In the genomic region with DNA sequence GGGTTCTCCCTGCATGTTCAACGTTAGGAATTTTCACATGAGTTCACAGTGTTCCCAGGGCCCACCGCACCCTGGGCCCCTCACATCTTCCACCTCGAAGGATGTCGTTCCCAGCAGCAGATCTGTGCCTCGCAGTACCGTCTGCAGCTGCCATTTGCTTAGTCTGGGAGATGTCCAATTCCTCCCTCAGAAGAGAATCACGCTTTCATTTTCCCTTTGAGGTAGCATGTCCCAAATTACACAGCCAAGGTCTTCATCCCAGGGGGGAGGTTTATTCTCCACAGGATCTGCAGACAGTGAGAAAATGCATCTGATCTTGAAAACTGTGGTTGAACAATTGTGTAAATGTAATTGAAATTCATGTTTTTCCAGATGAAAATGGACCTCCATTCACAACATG, we compare ENCODE assay signal across 13 cellular contexts.
DNase-seq lines count a peak whose midpoint lies in the region; ATAC-seq and TF ChIP-seq lines count a peak whose summit lies in the region.
"Had no signal": no experiment of that assay in that cellular context is flagged by ENCODE, and none has a peak within 500 bp of the region (broad histone marks: within the 10 kb centered on the region; RNA-seq: fewer than 3 reads in every experiment).

No MANE protein-coding gene starts in this region.

- peaks cover 37% of the 10 kb centered on the region for H3K27me3 Mint-ChIP-seq in T-helper 17 cell
- H3K27me3 Mint-ChIP-seq: CD4-positive, CD25-positive, alpha-beta regulatory T cell had no signal

- H3K36me3 Mint-ChIP-seq in T-helper 17 cell (ENCODE audit: low read depth) = peaks cover 2% of the 10 kb centered on the region

- H3K4me3 Mint-ChIP-seq in T-helper 17 cell = no peak overlapping the region

- no peak for TF ChIP-seq CTCF in fibroblast of villous mesenchyme (IDR thresholded peaks at IDR 0.05; ENCODE audit: insufficient read depth, low read depth, low read length)
- TF ChIP-seq CTCF in GM10266 (IDR thresholded peaks at IDR 0.05; ENCODE audit: control insufficient read depth, insufficient read depth, low read depth, missing control alignments) = no peak

- H3K27ac Mint-ChIP-seq in T-helper 17 cell = peak overlapping the region; percentile 73

- no peaks in the 10 kb centered on the region for H3K9me3 ChIP-seq in T-helper 17 cell (ENCODE audit: control insufficient read depth, low read length, poor library complexity, severe bottlenecking)

- DNase-seq in Daoy (ENCODE audit: low read depth) (peak; percentile 49), T-helper 17 cell (no peak), fibroblast of villous mesenchyme (ENCODE audit: low read depth) (peak; percentile 74), sciatic nerve (ENCODE audit: low spot score) (no peak), T-helper 1 cell (no peak), GM10266 (ENCODE audit: extremely low spot score) (no peak), GOT3 (lab: John Stamatoyannopoulos, UW) (no peak)
- DNase-seq in activated T-cell treated with anti-CD3 and anti-CD28 coated beads, Interleukin-2, amount 50 U/mL, for 1 hour = no peak
- DNase-seq: amygdala; CD4-positive, CD25-positive, alpha-beta regulatory T cell; islet precursor cell; NCI-H2029; T-helper 9 cell had no signal

- ATAC-seq in T-helper 17 cell = no peak
- ATAC-seq in sciatic nerve = peak; percentile 68

- H3K4me3 ChIP-seq in fibroblast of villous mesenchyme (ENCODE audit: low read depth, low read length) = no peak overlapping the region

- intact Hi-C loops in sciatic nerve (cut with DNase I) = no loop called here

- H3K4me1 Mint-ChIP-seq in T-helper 17 cell = peaks cover 32% of the 10 kb centered on the region

Comparison
In these comparisons a context has a peak if more than half of its experiments do, and no peak if none do; other contexts are left out.
1. DNase-seq: peak in Daoy (single experiment) and fibroblast of villous mesenchyme (single experiment); none in T-helper 17 cell (0 of 3), sciatic nerve (single experiment), T-helper 1 cell (0 of 5), GM10266 (single experiment), GOT3 (single experiment) and activated T-cell treated with anti-CD3 and anti-CD28 coated beads, Interleukin-2, amount 50 U/mL, for 1 hour (single experiment).